8 cellular contexts compared by ENCODE assay signal in the genomic region with DNA sequence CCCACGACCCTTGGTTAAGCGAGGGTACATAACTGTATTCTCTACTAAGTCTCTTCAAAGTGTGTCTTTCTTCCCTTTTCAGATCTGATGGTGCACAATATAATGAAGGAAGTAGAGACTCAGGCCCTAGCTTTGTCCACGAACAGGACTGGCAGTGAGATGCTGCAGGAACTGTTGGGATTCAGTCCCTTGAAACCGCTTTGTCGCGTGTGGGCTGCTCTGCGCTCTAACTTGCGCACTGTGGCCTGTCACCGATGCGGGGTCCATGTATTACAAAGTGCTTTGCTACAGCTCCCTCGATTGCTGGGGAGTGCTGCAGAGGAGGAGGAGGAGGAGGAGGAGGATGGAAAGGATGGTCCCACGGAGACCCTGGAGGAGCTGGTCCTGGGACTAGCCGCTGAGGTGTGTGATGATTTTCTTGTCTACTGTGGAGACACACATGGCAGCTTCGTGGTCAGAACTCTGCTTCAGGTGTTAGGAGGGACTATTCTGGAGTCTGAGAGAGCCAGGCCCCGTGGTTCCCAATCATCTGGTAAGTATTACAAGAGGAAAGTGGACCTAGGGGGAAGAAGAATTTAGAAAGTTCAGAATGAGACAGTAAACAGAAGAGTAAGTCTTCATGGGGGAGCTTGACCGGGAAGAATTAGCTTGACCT. TPM values are rescaled to one million over a fixed set of nuclear protein-coding genes. Genes with fewer than 3 reads are reported as not detected.
DNase-seq lines count a peak whose midpoint lies in the region; ATAC-seq, FAIRE-seq and TF ChIP-seq lines count a peak whose summit lies in the region.

No MANE protein-coding gene starts in this region.

- H3K9me3 Mint-ChIP-seq in central memory CD8-positive, alpha-beta T cell, result no peaks in the 10 kb centered on the region

- CTCF ChIA-PET in A549 (lab: Yijun Ruan, JAX), result interaction anchor here (1.7 to 46.6 kb wide), 7 partner anchors 10 to 130 kb away, joined by 4 to 1142 read pairs (median 135); partner anchors contain the start of genes CBLN3, CIDEB, KHNYN and LTB4R

- TF ChIP-seq CTCF in A549 (IDR thresholded peaks at IDR 0.05), result no peak
- TF ChIP-seq CTCF in GM13976 (IDR thresholded peaks at IDR 0.05; ENCODE audit: borderline replicate concordance, control extremely low read depth, extremely low read depth, insufficient read depth, missing control alignments), result no peak

- peaks cover 50% of the 10 kb centered on the region for H3K4me1 Mint-ChIP-seq in central memory CD8-positive, alpha-beta T cell

- H3K36me3 ChIP-seq in HUES64 (ENCODE audit: insufficient read depth, low read length), result peaks cover 55% of the 10 kb centered on the region
- peaks cover 46 to 50% of the 10 kb centered on the region in 2 donors for H3K36me3 ChIP-seq in mucosa of rectum (ENCODE audit: control insufficient read depth in 2 of 2, insufficient read depth in 2 of 2, low read length in 2 of 2)

- H3K4me1 ChIP-seq in A549 (peaks cover 15% of the 10 kb centered on the region; the same call in 2 of the 3 replicates), HUES64 (ENCODE audit: insufficient read depth, low read length) (peaks cover 2% of the 10 kb centered on the region; the same call in 1 of the 2 replicates), mucosa of rectum (ENCODE audit: control insufficient read depth in 2 of 2, insufficient read depth in 2 of 2, low read length in 2 of 2) (peaks cover 18% of the 10 kb centered on the region in 2 donors)

- peak overlapping the region; percentile 81 for H3K4me2 ChIP-seq in A549

- peaks cover 50% of the 10 kb centered on the region for H3K36me3 Mint-ChIP-seq in central memory CD8-positive, alpha-beta T cell (ENCODE audit: insufficient read depth)

- no peak for FAIRE-seq in A549 (lab: Jason Lieb, UNC)

- POLR2A ChIA-PET in A549 (lab: Yijun Ruan, JAX), result interaction anchor here (1.0 to 3.4 kb wide), 5 partner anchors 8 to 131 kb away, joined by 5 to 53 read pairs (median 9); partner anchors contain the start of genes CIDEB, KHNYN, RABGGTA and TINF2

- H3K9ac ChIP-seq in HUES64 (ENCODE audit: low read depth, low read length), result peak overlapping the region; percentile 78
- H3K9ac ChIP-seq in mucosa of rectum (ENCODE audit: low read depth in 1 of 2, low read length in 2 of 2), result peak overlapping the region; percentile 80 to 94

- no peak for TF ChIP-seq EP300 in A549 (IDR thresholded peaks at IDR 0.05)

- H3K4me3 ChIP-seq in A549 (peak overlapping the region; percentile 81), HUES64 (ENCODE audit: low read length) (peak overlapping the region; percentile 73), mucosa of rectum (ENCODE audit: low read length in 2 of 2) (peak overlapping the region; percentile 84 to 91)

- H3K27me3 Mint-ChIP-seq in central memory CD8-positive, alpha-beta T cell, result no peaks in the 10 kb centered on the region

- TF ChIP-seq POLR2A in A549 (IDR thresholded peaks at IDR 0.05; ENCODE audit: low read length), result no peak

- DNase-seq in A549 (ENCODE audit: low read depth in 1 of 2, low spot score in 1 of 2) (no peak), SKM-1 treated with dmso at 0.1 percent for 144 hours (lab: John Stamatoyannopoulos, UW; ENCODE audit: unreplicated experiment) (no peak), NCI-H510A treated with DMSO at 0.1 percent for 48 hours (lab: John Stamatoyannopoulos, UW) (no peak), GM13976 (ENCODE audit: low spot score) (no peak)
- no peak for DNase-seq in central memory CD8-positive, alpha-beta T cell (ENCODE audit: low spot score in 2 of 2)

- no peak for TF ChIP-seq RAD21 in A549 (conservative IDR thresholded peaks at IDR 0.05 in 1 of 2, IDR thresholded peaks at IDR 0.05 in 1 of 2)

- in situ Hi-C loops in GM13976 (cut with MboI; ENCODE audit: low sequenced_read_pairs, unreplicated experiment), result no loop called here

- H3K4me3 Mint-ChIP-seq in central memory CD8-positive, alpha-beta T cell, result peak overlapping the region; percentile 90

- ATAC-seq in A549 (no peak), GM18858 (IDR thresholded peaks at IDR 0.05; ENCODE audit: unreplicated experiment) (no peak)
- ATAC-seq in central memory CD8-positive, alpha-beta T cell (replicated peaks; ENCODE audit: extremely low read depth, poor library complexity, severe bottlenecking), result no peak

- peak overlapping the region; percentile 82 to 92 for H3K27ac ChIP-seq in A549
- H3K27ac ChIP-seq in HUES64 (ENCODE audit: low read depth, low read length), result no peak overlapping the region
- peak overlapping the region; percentile 90 to 91 for H3K27ac ChIP-seq in mucosa of rectum (ENCODE audit: low read depth in 2 of 2, low read length in 2 of 2)

- peak overlapping the region; percentile 92 for H3K27ac Mint-ChIP-seq in central memory CD8-positive, alpha-beta T cell (ENCODE audit: low read depth)

- H3K9me3 ChIP-seq in A549 (no peaks in the 10 kb centered on the region), HUES64 (ENCODE audit: insufficient read depth, low read depth, low read length) (no peaks in the 10 kb centered on the region), mucosa of rectum (ENCODE audit: control insufficient read depth in 2 of 2, low read length in 2 of 2) (no peaks in the 10 kb centered on the region)

- H3K27me3 ChIP-seq in HUES64 (ENCODE audit: insufficient read depth, low read length), result no peaks in the 10 kb centered on the region
- no peaks in the 10 kb centered on the region for H3K27me3 ChIP-seq in mucosa of rectum (ENCODE audit: control insufficient read depth in 2 of 2, insufficient read depth in 2 of 2, low read length in 2 of 2)

- 48% methylated on average over 16 of the region's 16 CpGs for WGBS in A549 (ENCODE audit: missing lambda C conversion rate)
- 39% methylated on average over 16 of the region's 16 CpGs for WGBS in HUES64

TF ChIP-seq in A549, 52 proteins besides CTCF, POLR2A, EP300 and RAD21 (continues in another document):
- TF ChIP-seq CHD4 (IDR thresholded peaks at IDR 0.05; ENCODE audit: borderline replicate concordance), result no peak
- no peak for TF ChIP-seq ZFP36 (IDR thresholded peaks at IDR 0.05; ENCODE audit: borderline replicate concordance, partially characterized antibody)
- TF ChIP-seq ELK1 (IDR thresholded peaks at IDR 0.05; ENCODE audit: low read depth, low read length), result no peak
- TF ChIP-seq, protein P1, sequence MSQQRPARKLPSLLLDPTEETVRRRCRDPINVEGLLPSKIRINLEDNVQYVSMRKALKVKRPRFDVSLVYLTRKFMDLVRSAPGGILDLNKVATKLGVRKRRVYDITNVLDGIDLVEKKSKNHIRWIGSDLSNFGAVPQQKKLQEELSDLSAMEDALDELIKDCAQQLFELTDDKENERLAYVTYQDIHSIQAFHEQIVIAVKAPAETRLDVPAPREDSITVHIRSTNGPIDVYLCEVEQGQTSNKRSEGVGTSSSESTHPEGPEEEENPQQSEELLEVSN (IDR thresholded peaks at IDR 0.05; ENCODE audit: borderline replicate concordance, low read depth), result no peak
- TF ChIP-seq ESRRA (IDR thresholded peaks at IDR 0.05; ENCODE audit: borderline replicate concordance, low read length), result no peak

RNA-seq across cellular contexts. Expression of gene NOP9, which starts 0.8 kb away (rescaled TPM):
- polyA plus RNA-seq in A549 (2011; rRNA removed) (16.5 and 23.6 TPM in 2 replicates), A549 (2017; fragmentation: RNase III; extraction: RNeasy Plus Mini Kit Qiagen cat#74134 plus additional on column Dnase treatment) (23.0 to 24.5 TPM (median 24.2 TPM) in 3 replicates)
- 9.3 and 11.6 TPM in 2 replicates for polyA plus RNA-seq in A549 (2012; cell fraction: cytosol; rRNA removed)
- polyA plus RNA-seq in A549 (2012; cell fraction: nucleus; rRNA removed), result 52.4 and 55.3 TPM in 2 replicates
- polyA minus RNA-seq in A549 (2011; rRNA and poly(A)+ RNA removed), result 45.7 and 46.9 TPM in 2 replicates
- 16.9 TPM for polyA plus RNA-seq in HUES64 (2013, experiment 1 of 2)
- 17.5 TPM for polyA plus RNA-seq in HUES64 (2013, experiment 2 of 2)

RNA-seq across cellular contexts. Expression of gene DHRS1, which starts 0.9 kb away (rescaled TPM):
- polyA plus RNA-seq in A549 (2011; rRNA removed) (17.4 and 17.9 TPM in 2 replicates), A549 (2017; fragmentation: RNase III; extraction: RNeasy Plus Mini Kit Qiagen cat#74134 plus additional on column Dnase treatment) (13.8 to 15.2 TPM (median 15.1 TPM) in 3 replicates)
- 19.2 and 19.4 TPM in 2 replicates for polyA plus RNA-seq in A549 (2012; cell fraction: cytosol; rRNA removed)
- polyA plus RNA-seq in A549 (2012; cell fraction: nucleus; rRNA removed), result 49.2 and 72.1 TPM in 2 replicates
- polyA minus RNA-seq in A549 (2011; rRNA and poly(A)+ RNA removed), result 14.9 and 17.5 TPM in 2 replicates
- 8.3 TPM for polyA plus RNA-seq in HUES64 (2013, experiment 1 of 2)
- 9.8 TPM for polyA plus RNA-seq in HUES64 (2013, experiment 2 of 2)

RNA-seq across cellular contexts. Expression of gene CIDEB, which starts 7.3 kb away (rescaled TPM):
- polyA plus RNA-seq in A549 (2011; rRNA removed), result 0.31 and 0.32 TPM in 2 replicates
- polyA plus RNA-seq in A549 (2012; cell fraction: cytosol; rRNA removed), result 0.13 and 0.14 TPM in 2 replicates
- 0.16 and 0.28 TPM in 2 replicates for polyA plus RNA-seq in A549 (2012; cell fraction: nucleus; rRNA removed)
- 0.33 to 0.99 TPM (median 0.79 TPM) in 3 replicates for polyA plus RNA-seq in A549 (2017; fragmentation: RNase III; extraction: RNeasy Plus Mini Kit Qiagen cat#74134 plus additional on column Dnase treatment)
- 0.39 and 0.79 TPM in 2 replicates for polyA minus RNA-seq in A549 (2011; rRNA and poly(A)+ RNA removed)
- 0.60 TPM for polyA plus RNA-seq in HUES64 (2013, experiment 1 of 2)
- 0.25 TPM for polyA plus RNA-seq in HUES64 (2013, experiment 2 of 2)

RNA-seq across cellular contexts. Expression of gene LTB4R2, which starts 9.5 kb away (rescaled TPM):
- polyA plus RNA-seq in A549 (2011; rRNA removed) (5.8 and 7.6 TPM in 2 replicates), A549 (2017; fragmentation: RNase III; extraction: RNeasy Plus Mini Kit Qiagen cat#74134 plus additional on column Dnase treatment) (8.4 to 9.9 TPM (median 8.6 TPM) in 3 replicates)
- 5.6 and 7.9 TPM in 2 replicates for polyA plus RNA-seq in A549 (2012; cell fraction: cytosol; rRNA removed)
- 91.2 and 171 TPM in 2 replicates for polyA plus RNA-seq in A549 (2012; cell fraction: nucleus; rRNA removed)
- polyA minus RNA-seq in A549 (2011; rRNA and poly(A)+ RNA removed), result 8.7 and 8.8 TPM in 2 replicates
- 4.1 TPM for polyA plus RNA-seq in HUES64 (2013, experiment 1 of 2)
- 3.4 TPM for polyA plus RNA-seq in HUES64 (2013, experiment 2 of 2)

RNA-seq across cellular contexts. Expression of gene LTB4R, which starts 10.8 kb away (rescaled TPM):
- 10.2 and 13.2 TPM in 2 replicates for polyA plus RNA-seq in A549 (2011; rRNA removed)
- polyA plus RNA-seq in A549 (2012; cell fraction: cytosol; rRNA removed), result 10.1 and 10.9 TPM in 2 replicates
- polyA plus RNA-seq in A549 (2012; cell fraction: nucleus; rRNA removed), result 209 and 247 TPM in 2 replicates
- polyA plus RNA-seq in A549 (2017; fragmentation: RNase III; extraction: RNeasy Plus Mini Kit Qiagen cat#74134 plus additional on column Dnase treatment), result 8.3 to 9.4 TPM (median 8.3 TPM) in 3 replicates
- polyA minus RNA-seq in A549 (2011; rRNA and poly(A)+ RNA removed), result 8.1 and 10.4 TPM in 2 replicates
- 3.7 TPM for polyA plus RNA-seq in HUES64 (2013, experiment 1 of 2)
- 3.7 TPM for polyA plus RNA-seq in HUES64 (2013, experiment 2 of 2)
